In the genomic region with DNA sequence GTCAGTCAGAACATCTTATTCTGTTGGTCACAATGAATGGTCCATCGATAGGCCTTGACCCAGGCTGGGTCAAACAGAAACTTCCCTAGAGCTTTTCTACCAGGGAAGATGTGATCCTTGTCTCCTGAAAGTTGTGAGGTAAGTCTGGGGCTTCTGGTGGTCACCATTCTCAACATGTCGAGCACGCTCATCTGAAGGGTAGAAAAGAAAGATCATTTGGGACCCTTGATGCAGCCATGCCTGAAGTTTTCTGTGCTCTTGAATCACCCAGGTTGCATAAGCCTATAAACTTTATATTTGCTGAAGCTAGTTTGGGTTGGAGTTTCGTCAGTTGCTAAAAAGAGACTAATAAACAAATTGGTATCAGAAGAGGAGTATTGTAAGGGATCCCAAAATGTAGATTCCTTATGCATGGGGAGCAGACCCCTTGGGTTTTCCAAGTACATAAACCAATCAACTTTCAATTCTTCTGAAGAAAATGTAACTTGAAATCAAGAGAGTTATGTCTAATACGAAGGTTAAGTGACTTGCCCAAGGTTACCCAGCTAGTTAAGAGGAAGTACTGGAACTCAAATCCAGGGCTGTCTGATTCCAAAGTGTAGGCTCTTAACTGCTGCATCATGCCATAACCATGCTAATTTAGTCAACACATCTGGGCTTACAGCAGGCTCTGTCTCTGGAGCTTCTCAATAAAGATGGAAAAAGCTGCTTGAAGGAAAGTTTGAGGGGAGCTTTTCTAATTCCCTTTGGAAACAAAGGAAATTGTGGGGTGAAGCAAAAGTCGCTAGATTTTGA, we compare ENCODE assay signal across 31 cellular contexts. TPM values are rescaled to one million over a fixed set of nuclear protein-coding genes. Genes with fewer than 3 reads are reported as not detected.
"Had no signal": no experiment of that assay in that cellular context is flagged by ENCODE, and none has a peak within 500 bp of the region (broad histone marks: within the 10 kb centered on the region; RNA-seq: fewer than 3 reads in every experiment).

No MANE protein-coding gene starts in this region.

- H3K9me3 ChIP-seq: ascending aorta, breast epithelium, colonic mucosa, gastrocnemius medialis, heart left ventricle had no signal

- H3K36me3 ChIP-seq: ascending aorta, breast epithelium, cardiac muscle cell, colonic mucosa, gastrocnemius medialis, heart left ventricle had no signal

- H3K4me3 ChIP-seq: ascending aorta, breast epithelium, cardiac muscle cell, colonic mucosa, gastrocnemius medialis, heart left ventricle had no signal

- ATAC-seq: activated naive CD4-positive, alpha-beta T cell treated with anti-CD3 and anti-CD28 coated beads, Interleukin-2, amount 50 U/mL, for 72 hours; activated T-cell treated with anti-CD3 and anti-CD28 coated beads, Interleukin-2, amount 50 U/mL, for 72 hours; esophagus mucosa; foreskin keratinocyte; gastrocnemius medialis; heart left ventricle; T-helper 17 cell had no signal

- H3K27me3 Mint-ChIP-seq: activated naive CD4-positive, alpha-beta T cell treated with anti-CD3 and anti-CD28 coated beads, Interleukin-2, amount 10 ng/mL, durations not matched to agents 7 days and 5 days; activated T-cell treated with anti-CD3 and anti-CD28 coated beads, Interleukin-2, amount 50 U/mL, for 24 hours; brain had no signal

- H3K4me1 Mint-ChIP-seq: activated CD4-positive, alpha-beta memory T cell treated with anti-CD3 and anti-CD28 coated beads, Interleukin-2, amount 10 ng/mL, durations not matched to agents 7 days and 5 days; activated CD4-positive, alpha-beta T cell treated with anti-CD3 and anti-CD28 coated beads, Interleukin-2, amount 10 ng/mL, durations not matched to agents 7 days and 5 days; activated naive CD4-positive, alpha-beta T cell treated with anti-CD3 and anti-CD28 coated beads, Interleukin-2, amount 10 ng/mL, durations not matched to agents 7 days and 5 days; activated naive CD8-positive, alpha-beta T cell treated with anti-CD3 and anti-CD28 coated beads, Interleukin-2, amount 10 ng/mL, durations not matched to agents 7 days and 5 days; T-helper 17 cell had no signal

- H3K27ac ChIP-seq: ascending aorta, breast epithelium, cardiac muscle cell, colonic mucosa, foreskin keratinocyte, gastrocnemius medialis, heart left ventricle had no signal

- H3K27ac Mint-ChIP-seq: activated CD4-positive, alpha-beta memory T cell treated with anti-CD3 and anti-CD28 coated beads, Interleukin-2, amount 10 ng/mL, durations not matched to agents 7 days and 5 days; activated CD4-positive, alpha-beta T cell treated with anti-CD3 and anti-CD28 coated beads, Interleukin-2, amount 10 ng/mL, durations not matched to agents 7 days and 5 days; activated naive CD4-positive, alpha-beta T cell treated with anti-CD3 and anti-CD28 coated beads, Interleukin-2, amount 10 ng/mL, durations not matched to agents 7 days and 5 days; activated naive CD4-positive, alpha-beta T cell treated with anti-CD3 and anti-CD28 coated beads, Interleukin-2, amount 50 U/mL, for 72 hours; activated naive CD8-positive, alpha-beta T cell treated with anti-CD3 and anti-CD28 coated beads, Interleukin-2, amount 10 ng/mL, durations not matched to agents 7 days and 5 days; activated T-cell treated with anti-CD3 and anti-CD28 coated beads, Interleukin-2, amount 50 U/mL, for 24 hours; activated T-cell treated with anti-CD3 and anti-CD28 coated beads, Interleukin-2, amount 50 U/mL, for 72 hours; brain; T-helper 17 cell; T-helper 2 cell treated with Interferon-gamma antibody and Interleukin-4, amounts not matched to agents 5 μg/mL and 100 μg/mL, for 36 hours had no signal

- DNase-seq: activated CD4-positive, alpha-beta memory T cell treated with anti-CD3 and anti-CD28 coated beads, Interleukin-2, amount 10 ng/mL, durations not matched to agents 7 days and 5 days; activated CD4-positive, alpha-beta T cell treated with anti-CD3 and anti-CD28 coated beads for 1 hour; activated CD4-positive, alpha-beta T cell treated with anti-CD3 and anti-CD28 coated beads for 4 hours; activated CD4-positive, alpha-beta T cell treated with anti-CD3 and anti-CD28 coated beads, Interleukin-2, amount 10 ng/mL, durations not matched to agents 7 days and 5 days; activated CD4-positive, alpha-beta T cell treated with anti-CD3 and anti-CD28 coated beads, Interleukin-2, amount 50 U/mL, for 4 hours; activated CD8-positive, alpha-beta memory T cell treated with anti-CD3 and anti-CD28 coated beads, Interleukin-2, amount 50 U/mL, for 48 hours; activated gamma-delta T cell; activated naive CD4-positive, alpha-beta T cell; activated naive CD4-positive, alpha-beta T cell treated with anti-CD3 and anti-CD28 coated beads, Interleukin-2, amount 10 ng/mL, durations not matched to agents 7 days and 5 days; activated naive CD8-positive, alpha-beta T cell treated with anti-CD3 and anti-CD28 coated beads, Interleukin-2, amount 10 ng/mL, durations not matched to agents 7 days and 5 days; activated T-cell treated with anti-CD3 and anti-CD28 coated beads for 4 hours; activated T-cell treated with anti-CD3 and anti-CD28 coated beads, Interleukin-2, amount 50 U/mL, for 24 hours; activated T-cell treated with anti-CD3 and anti-CD28 coated beads, Interleukin-2, amount 50 U/mL, for 72 hours; central memory CD4-positive, alpha-beta T cell; cerebellar nuclear complex; colonic mucosa; effector CD8-positive, alpha-beta T cell; foreskin keratinocyte; gastrocnemius medialis; glutamatergic neuron; heart left ventricle; T-helper 17 cell had no signal

- H3K27me3 ChIP-seq: ascending aorta, breast epithelium, cardiac muscle cell, colonic mucosa, foreskin keratinocyte, gastrocnemius medialis, heart left ventricle had no signal

- H3K4me1 ChIP-seq: colonic mucosa had no signal

- H3K9me3 Mint-ChIP-seq: activated CD4-positive, alpha-beta memory T cell treated with anti-CD3 and anti-CD28 coated beads, Interleukin-2, amount 10 ng/mL, durations not matched to agents 7 days and 5 days; activated CD4-positive, alpha-beta T cell treated with anti-CD3 and anti-CD28 coated beads, Interleukin-2, amount 10 ng/mL, durations not matched to agents 7 days and 5 days; activated naive CD4-positive, alpha-beta T cell treated with anti-CD3 and anti-CD28 coated beads, Interleukin-2, amount 10 ng/mL, durations not matched to agents 7 days and 5 days; activated naive CD4-positive, alpha-beta T cell treated with anti-CD3 and anti-CD28 coated beads, Interleukin-2, amount 50 U/mL, for 72 hours; activated naive CD8-positive, alpha-beta T cell treated with anti-CD3 and anti-CD28 coated beads, Interleukin-2, amount 10 ng/mL, durations not matched to agents 7 days and 5 days; activated T-cell treated with anti-CD3 and anti-CD28 coated beads, Interleukin-2, amount 50 U/mL, for 24 hours; activated T-cell treated with anti-CD3 and anti-CD28 coated beads, Interleukin-2, amount 50 U/mL, for 72 hours; brain; T-helper 2 cell treated with Interferon-gamma antibody and Interleukin-4, amounts not matched to agents 5 μg/mL and 100 μg/mL, for 36 hours had no signal

- FAIRE-seq: endometrium, endothelial cell of umbilical vein had no signal

- H3K36me3 Mint-ChIP-seq: activated naive CD4-positive, alpha-beta T cell treated with anti-CD3 and anti-CD28 coated beads, Interleukin-2, amount 10 ng/mL, durations not matched to agents 7 days and 5 days; activated naive CD4-positive, alpha-beta T cell treated with anti-CD3 and anti-CD28 coated beads, Interleukin-2, amount 50 U/mL, for 72 hours; activated naive CD8-positive, alpha-beta T cell treated with anti-CD3 and anti-CD28 coated beads, Interleukin-2, amount 10 ng/mL, durations not matched to agents 7 days and 5 days; brain had no signal

- H3K4me3 Mint-ChIP-seq: activated CD4-positive, alpha-beta memory T cell treated with anti-CD3 and anti-CD28 coated beads, Interleukin-2, amount 10 ng/mL, durations not matched to agents 7 days and 5 days; activated CD4-positive, alpha-beta T cell treated with anti-CD3 and anti-CD28 coated beads, Interleukin-2, amount 10 ng/mL, durations not matched to agents 7 days and 5 days; activated naive CD4-positive, alpha-beta T cell treated with anti-CD3 and anti-CD28 coated beads, Interleukin-2, amount 10 ng/mL, durations not matched to agents 7 days and 5 days; activated naive CD8-positive, alpha-beta T cell treated with anti-CD3 and anti-CD28 coated beads, Interleukin-2, amount 10 ng/mL, durations not matched to agents 7 days and 5 days; activated T-cell treated with anti-CD3 and anti-CD28 coated beads, Interleukin-2, amount 50 U/mL, for 24 hours; activated T-cell treated with anti-CD3 and anti-CD28 coated beads, Interleukin-2, amount 50 U/mL, for 72 hours; brain; T-helper 17 cell; T-helper 2 cell treated with Interferon-gamma antibody and Interleukin-4, amounts not matched to agents 5 μg/mL and 100 μg/mL, for 36 hours had no signal

RNA-seq across cellular contexts. Expression of a gene that starts 23.2 kb away (rescaled TPM):
- total RNA-seq: activated CD4-positive, alpha-beta T cell treated with anti-CD3 and anti-CD28 coated beads, Interleukin-2, amount 10 ng/mL, durations not matched to agents 7 days and 5 days; activated naive CD4-positive, alpha-beta T cell treated with anti-CD3 and anti-CD28 coated beads, Interleukin-2, amount 50 U/mL, for 72 hours; activated naive CD8-positive, alpha-beta T cell treated with anti-CD3 and anti-CD28 coated beads, Interleukin-2, amount 10 ng/mL, durations not matched to agents 7 days and 5 days; ascending aorta; T-helper 17 cell had no signal
